ENCODE assay signal across 21 cellular contexts in the genomic region with DNA sequence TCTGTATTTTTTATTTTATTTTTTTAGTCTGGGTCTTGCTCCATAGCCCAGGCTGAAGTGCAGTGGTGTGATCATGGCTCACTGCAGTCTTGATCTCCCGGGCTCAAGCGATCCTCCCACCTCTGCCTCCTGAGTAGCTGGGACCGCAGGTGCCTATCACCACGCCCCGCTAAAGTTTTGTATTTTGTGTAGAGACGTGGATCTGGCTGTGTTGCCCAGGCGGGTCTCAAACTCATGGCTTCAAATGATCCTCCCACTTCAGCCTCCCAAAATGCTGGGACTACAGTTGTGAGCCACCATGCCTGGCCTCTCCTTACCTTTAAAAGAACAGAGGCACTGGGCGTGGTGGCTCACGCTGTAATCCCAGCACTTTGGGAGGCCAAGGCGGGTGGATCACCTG. TPM values are rescaled to one million over a fixed set of nuclear protein-coding genes. Genes with fewer than 3 reads are reported as not detected.
DNase-seq lines count a peak whose midpoint lies in the region; ATAC-seq and TF ChIP-seq lines count a peak whose summit lies in the region.
"Had no signal": no experiment of that assay in that cellular context is flagged by ENCODE, and none has a peak within 500 bp of the region (broad histone marks: within the 10 kb centered on the region; RNA-seq: fewer than 3 reads in every experiment).

No MANE protein-coding gene starts in this region.

- peaks cover 14% of the 10 kb centered on the region for H3K4me1 Mint-ChIP-seq in nephron

- no peaks in the 10 kb centered on the region for H3K79me1 ChIP-seq in mesenchymal stem cell (replicated peaks; ENCODE audit: low read length, poor library complexity, severe bottlenecking)

- no peak overlapping the region for H3K23ac ChIP-seq in mesenchymal stem cell (ENCODE audit: low read length in 2 of 2)

- peaks cover 8% of the 10 kb centered on the region for H3K4me1 ChIP-seq in HEK293 (ENCODE audit: control insufficient read depth, insufficient read depth, low read length)
- peaks cover 48% of the 10 kb centered on the region for H3K4me1 ChIP-seq in SJCRH30
- H3K4me1 ChIP-seq in mesenchymal stem cell (ENCODE audit: control insufficient read depth, insufficient read depth, low read depth, low read length): no peaks in the 10 kb centered on the region
- H3K4me1 ChIP-seq: A549, Caco-2 had no signal

- H3K36me3 Mint-ChIP-seq in nephron (ENCODE audit: low read depth): no peaks in the 10 kb centered on the region
- H3K36me3 Mint-ChIP-seq: CD8-positive, alpha-beta T cell had no signal

- H3K27ac ChIP-seq in HEK293 (ENCODE audit: extremely low read depth, low read depth, low read length): no peak overlapping the region
- peak overlapping the region; percentile 74 for H3K27ac ChIP-seq in SJCRH30
- H3K27ac ChIP-seq in mesenchymal stem cell (ENCODE audit: low read length, poor library complexity, severe bottlenecking): no peak overlapping the region
- H3K27ac ChIP-seq: 22Rv1, A549, C4-2B had no signal

- H3K27me3 ChIP-seq in SJCRH30 (peaks cover 8% of the 10 kb centered on the region; the same call in 1 of the 2 replicates), mesenchymal stem cell (ENCODE audit: control insufficient read depth in 1 of 2, insufficient read depth in 1 of 2, low read length in 2 of 2) (peaks cover 25 to 45% of the 10 kb centered on the region in 2 experiments)

- TF ChIP-seq POLR2A in lower leg skin (IDR thresholded peaks at IDR 0.05): no peak

- H3K4me2 ChIP-seq in mesenchymal stem cell (ENCODE audit: low read length, poor library complexity, severe bottlenecking): no peak overlapping the region
- H3K4me2 ChIP-seq: A549 had no signal

- H2BK120ac ChIP-seq in mesenchymal stem cell (ENCODE audit: low read depth, low read length): no peak overlapping the region

- CTCF ChIA-PET in HEK293 (lab: Yijun Ruan, JAX): interaction anchor here (0.5 to 3.7 kb wide), 11 partner anchors 13 to 1288 kb away, joined by 3 to 17 read pairs (median 3); no protein-coding TSS in a partner anchor

- H3K27me3 Mint-ChIP-seq in nephron (ENCODE audit: low read depth): peaks cover 36% of the 10 kb centered on the region
- H3K27me3 Mint-ChIP-seq: B cell had no signal

- no peaks in the 10 kb centered on the region for H3K9me3 Mint-ChIP-seq in nephron
- H3K9me3 Mint-ChIP-seq: CD4-positive, alpha-beta T cell; CD8-positive, alpha-beta T cell had no signal

- H3K4me3 Mint-ChIP-seq in nephron: no peak overlapping the region
- H3K4me3 Mint-ChIP-seq: B cell; CD4-positive, alpha-beta T cell; CD8-positive, alpha-beta T cell had no signal

- H4K8ac ChIP-seq in mesenchymal stem cell (ENCODE audit: low read length): no peak overlapping the region

- H3K4ac ChIP-seq in mesenchymal stem cell (ENCODE audit: low read depth in 1 of 2, low read length in 2 of 2): no peak overlapping the region

- no peak overlapping the region for H2BK15ac ChIP-seq in mesenchymal stem cell (ENCODE audit: low read depth, poor library complexity, severe bottlenecking)

- H2BK12ac ChIP-seq in mesenchymal stem cell (ENCODE audit: low read length in 2 of 2): no peak overlapping the region

- no peak overlapping the region for H3K9ac ChIP-seq in mesenchymal stem cell (ENCODE audit: low read length)

- H3K4me3 ChIP-seq in HEK293 (ENCODE audit: low read depth, low read length): no peak overlapping the region
- no peak overlapping the region for H3K4me3 ChIP-seq in SJCRH30
- no peak overlapping the region for H3K4me3 ChIP-seq in mesenchymal stem cell (ENCODE audit: insufficient read depth in 1 of 2, low read depth in 1 of 2, low read length in 2 of 2)
- no peak overlapping the region for H3K4me3 ChIP-seq in lower leg skin (ENCODE audit: low read depth, poor library complexity, severe bottlenecking)
- H3K4me3 ChIP-seq: A549 had no signal

- H3K9me3 ChIP-seq in HEK293 (ENCODE audit: control insufficient read depth, insufficient read depth, low read depth, low read length): no peaks in the 10 kb centered on the region
- H3K9me3 ChIP-seq in SJCRH30 (replicated peaks): no peaks in the 10 kb centered on the region
- no peaks in the 10 kb centered on the region for H3K9me3 ChIP-seq in mesenchymal stem cell (ENCODE audit: control insufficient read depth, low read length)
- H3K9me3 ChIP-seq: A549, Caco-2 had no signal

- H3K36me3 ChIP-seq in HEK293 (ENCODE audit: control insufficient read depth in 2 of 2, insufficient read depth in 1 of 2, low read length in 2 of 2) (no peaks in the 10 kb centered on the region), SJCRH30 (no peaks in the 10 kb centered on the region), mesenchymal stem cell (ENCODE audit: control insufficient read depth in 1 of 2, insufficient read depth in 2 of 2, low read depth in 1 of 2, low read length in 2 of 2) (no peaks in the 10 kb centered on the region)

- ATAC-seq in Right ventricle myocardium inferior: no peak
- ATAC-seq in Right ventricle myocardium superior (ENCODE audit: poor library complexity): no peak
- ATAC-seq in GM21528 (IDR thresholded peaks at IDR 0.05; ENCODE audit: low FRiP score, unreplicated experiment): no peak
- ATAC-seq: A549; CD8-positive, alpha-beta T cell had no signal

- DNase-seq in Right ventricle myocardium inferior (ENCODE audit: missing footprints) (peak; percentile 31), Right ventricle myocardium superior (no peak), SJCRH30 (no peak), mesenchymal stem cell (no peak), lower leg skin (ENCODE audit: low spot score in 2 of 2) (no peak)
- DNase-seq: AML-193; Caco-2; Calu3; CD4-positive, alpha-beta T cell; CD8-positive, alpha-beta T cell; DMS79 treated with DMSO at 0.1 percent for 48 hours; GF-D8 had no signal

- intact Hi-C loops in Right ventricle myocardium inferior (cut with DNase I) (no loop called here), Right ventricle myocardium superior (cut with DNase I) (no loop called here), lower leg skin (cut with DNase I; ENCODE audit: low total_unique reads) (no loop called here)

- no peak overlapping the region for H2BK5ac ChIP-seq in mesenchymal stem cell (ENCODE audit: low read depth, low read length, poor library complexity, severe bottlenecking)

- no peak overlapping the region for H3K14ac ChIP-seq in mesenchymal stem cell (ENCODE audit: low read length in 2 of 2)

- H4K91ac ChIP-seq in mesenchymal stem cell (ENCODE audit: low read length): no peak overlapping the region

- WGBS in mesenchymal stem cell: 86% methylated on average over 10 of the region's 10 CpGs
- 81% methylated on average over 10 of the region's 10 CpGs for WGBS in lower leg skin, 2 donors

- no peak overlapping the region for H2AK5ac ChIP-seq in mesenchymal stem cell (ENCODE audit: low read length, severe bottlenecking)

- H2AFZ ChIP-seq in mesenchymal stem cell (ENCODE audit: low read depth, low read length): no peak overlapping the region

- no peak for TF ChIP-seq CTCF in HEK293 (tag by site-specific recombination; IDR thresholded peaks at IDR 0.05)
- TF ChIP-seq CTCF in nephron (IDR thresholded peaks at IDR 0.05; ENCODE audit: unreplicated experiment in 3 of 3): no peak
- TF ChIP-seq CTCF in lower leg skin (IDR thresholded peaks at IDR 0.05): no peak

- no peak overlapping the region for H3K18ac ChIP-seq in mesenchymal stem cell (ENCODE audit: low read depth in 1 of 2, low read length in 2 of 2)

- POLR2A ChIA-PET in HEK293 (lab: Yijun Ruan, JAX): interaction anchor here (4.7 kb wide), 1 partner anchor 19 kb away, joined by 17 read pairs; the partner anchor contains the start of gene USF2

- H3K27ac Mint-ChIP-seq in nephron: peak overlapping the region in 2 of 3 experiments; percentile 34 to 42
- H3K27ac Mint-ChIP-seq: B cell; CD4-positive, alpha-beta T cell; CD8-positive, alpha-beta T cell had no signal

TF ChIP-seq in HEK293, 187 proteins besides CTCF, POLR2A, EP300 and RAD21:
- no peak for TF ChIP-seq ZBTB7A (tag by site-specific recombination; IDR thresholded peaks at IDR 0.05; ENCODE audit: low read depth)
- TF ChIP-seq ZNF121 (tag by site-specific recombination; IDR thresholded peaks at IDR 0.05): peak; percentile 72; the same call in 1 of the 2 replicates
TF ChIP-seq in HEK293: peak in this region for 1.

RNA-seq across cellular contexts. Expression of gene MAG, which starts 4.2 kb away (rescaled TPM):
- total RNA-seq in Right ventricle myocardium inferior (not detected), Right ventricle myocardium superior (not detected), lower leg skin (under 1 TPM in 1 of 4 donors, not detected in 3; 0.10 TPM)
- total RNA-seq in SJCRH30 (2014; rRNA removed; shearing (Covaris generic)): 1.2 and 3.6 TPM in 2 replicates
- polyA plus RNA-seq in mesenchymal stem cell (2013, experiment 1 of 2): not detected
- polyA plus RNA-seq in mesenchymal stem cell (2013, experiment 2 of 2): not detected
- total RNA-seq: A172; Calu3; CD4-positive, alpha-beta T cell; CD8-positive, alpha-beta T cell had no signal
- polyA plus RNA-seq: A549, BJ had no signal

RNA-seq across cellular contexts. Expression of gene HAMP, which starts 5.4 kb away (rescaled TPM):
- total RNA-seq in Right ventricle myocardium inferior: not detected
- not detected for total RNA-seq in Right ventricle myocardium superior
- total RNA-seq in SJCRH30 (2014; rRNA removed; shearing (Covaris generic)): 0.47 and 0.68 TPM in 2 replicates
- polyA plus RNA-seq in mesenchymal stem cell (2013, experiment 1 of 2): not detected
- not detected for polyA plus RNA-seq in mesenchymal stem cell (2013, experiment 2 of 2)
- not detected for total RNA-seq in lower leg skin
- total RNA-seq: A172, Caco-2 had no signal
- polyA plus RNA-seq: A549, BJ had no signal

RNA-seq across cellular contexts. Expression of gene USF2, which starts 19.0 kb away (rescaled TPM):
- total RNA-seq in Right ventricle myocardium inferior (151 TPM), Right ventricle myocardium superior (141 TPM), lower leg skin (100 to 1,000 TPM in 3 of 4 donors, 10 to 100 TPM in 1; 95.9 to 126 (median 120) TPM)
- total RNA-seq in SJCRH30 (2014; rRNA removed; shearing (Covaris generic)): 104 and 105 TPM in 2 replicates
- polyA plus RNA-seq in mesenchymal stem cell (2013, experiment 1 of 2): 83.8 TPM
- polyA plus RNA-seq in mesenchymal stem cell (2013, experiment 2 of 2): 83.3 TPM

RNA-seq across cellular contexts. Expression of gene LSR, which starts 38.9 kb away (rescaled TPM):
- 6.8 TPM for total RNA-seq in Right ventricle myocardium inferior
- total RNA-seq in Right ventricle myocardium superior: 4.5 TPM
- total RNA-seq in SJCRH30 (2014; rRNA removed; shearing (Covaris generic)): 0.59 and 0.96 TPM in 2 replicates
- polyA plus RNA-seq in mesenchymal stem cell (2013, experiment 1 of 2): 0.52 TPM
- 0.53 TPM for polyA plus RNA-seq in mesenchymal stem cell (2013, experiment 2 of 2)
- 100 to 1,000 TPM in 1 of 4 donors, 10 to 100 TPM in 3; 79.0 to 115 (median 84.5) TPM for total RNA-seq in lower leg skin

RNA-seq across cellular contexts. Expression of gene CD22, which starts 41.3 kb away (rescaled TPM):
- total RNA-seq in Right ventricle myocardium inferior (0.19 TPM), Right ventricle myocardium superior (0.56 TPM), lower leg skin (1 to 10 TPM in 1 of 4 donors, under 1 TPM in 1, not detected in 2; 0.91 to 4.2 TPM)
- 0.04 TPM in 1 of 2 replicates, not detected in the other for total RNA-seq in SJCRH30 (2014; rRNA removed; shearing (Covaris generic))
- 0.21 TPM for polyA plus RNA-seq in mesenchymal stem cell (2013, experiment 1 of 2)
- 0.10 TPM for polyA plus RNA-seq in mesenchymal stem cell (2013, experiment 2 of 2)
- total RNA-seq: Caco-2 had no signal
- polyA plus RNA-seq: BJ had no signal
